Comparison of ENCODE assay signal across 8 cellular contexts in the genomic region with DNA sequence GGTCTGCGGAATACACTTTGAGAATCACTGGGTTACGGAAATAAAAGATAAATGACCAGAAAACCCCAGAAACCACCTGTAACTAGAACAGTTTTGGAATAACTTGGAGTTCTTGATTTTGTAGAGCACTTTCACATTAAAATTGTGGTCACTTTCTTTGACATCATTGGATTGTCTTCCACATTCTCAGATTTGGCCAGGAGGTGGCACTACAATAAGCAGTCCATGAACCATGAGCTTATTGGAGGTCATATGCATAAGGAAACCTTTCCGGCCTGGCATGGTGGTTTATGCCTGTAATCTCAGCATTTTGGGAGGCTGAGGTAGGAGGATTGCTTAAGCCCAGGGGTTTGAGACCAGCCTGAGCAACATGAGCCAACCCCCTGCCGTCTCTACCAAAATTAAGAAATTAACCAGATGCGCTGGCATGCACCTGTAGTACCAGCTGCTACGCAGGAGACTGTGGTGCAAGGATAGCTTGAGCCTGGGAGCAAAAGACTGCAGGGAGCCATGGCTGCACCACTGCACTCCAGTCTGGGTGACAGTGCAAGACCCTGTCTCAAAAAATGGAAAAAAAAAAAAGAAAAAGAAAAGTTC.
DNase-seq lines count a peak whose midpoint lies in the region; ATAC-seq, FAIRE-seq and TF ChIP-seq lines count a peak whose summit lies in the region.

No MANE protein-coding gene starts in this region.

- WGBS in GM12878 (ENCODE audit: insufficient coverage, insufficient replicate concordance, low lambda C conversion rate, missing lambda C conversion rate): 80% methylated on average over 6 of the region's 6 CpGs
- WGBS in right lobe of liver (ENCODE audit: insufficient coverage, low coverage, low lambda C conversion rate, missing lambda C conversion rate): 75% methylated on average over 5 of the region's 6 CpGs

- TF ChIP-seq EP300 in GM12878 (IDR thresholded peaks at IDR 0.05; ENCODE audit: borderline replicate concordance in 1 of 2, control insufficient read depth in 1 of 2, low read depth in 2 of 2, low read length in 2 of 2): no peak

- no peaks in the 10 kb centered on the region for H3K36me3 ChIP-seq in OCI-LY3 (replicated peaks; ENCODE audit: low read depth, low read length)
- no peaks in the 10 kb centered on the region for H3K36me3 ChIP-seq in GM12878 (ENCODE audit: control insufficient read depth in 2 of 2, insufficient read depth in 2 of 2, low read length in 1 of 2)
- no peaks in the 10 kb centered on the region for H3K36me3 ChIP-seq in right lobe of liver
- no peaks in the 10 kb centered on the region for H3K36me3 ChIP-seq in tibial artery

- no peaks in the 10 kb centered on the region for H3K4me1 ChIP-seq in OCI-LY3 (ENCODE audit: low read length)
- no peaks in the 10 kb centered on the region for H3K4me1 ChIP-seq in GM12878 (ENCODE audit: control insufficient read depth, insufficient read depth, low read length)
- H3K4me1 ChIP-seq in right lobe of liver: no peaks in the 10 kb centered on the region
- no peaks in the 10 kb centered on the region for H3K4me1 ChIP-seq in tibial artery

- intact Hi-C loops in GM12878 (cut with micrococcal nuclease; ENCODE audit: unreplicated experiment): loop anchor here (1.0 to 5.0 kb wide), 4 partner anchors 59 to 781 kb away; a partner anchor contains a TSS
- intact Hi-C loops in right lobe of liver (cut with DNase I): no loop called here
- intact Hi-C loops in tibial artery (cut with DNase I; ENCODE audit: low total_unique reads): no loop called here

- no TSS peak for BruUV-seq in GM12878 (replicated peaks; lab: Mats Ljungman, UMichigan)

- H3K4me2 ChIP-seq in OCI-LY3 (ENCODE audit: low read length) (no peak overlapping the region), GM12878 (ENCODE audit: control insufficient read depth, insufficient read depth) (no peak overlapping the region)

- H3K27me3 ChIP-seq in OCI-LY3 (ENCODE audit: low read depth, low read length): peaks cover 20% of the 10 kb centered on the region
- no peaks in the 10 kb centered on the region; a peak in 1 of 4 replicates for H3K27me3 ChIP-seq in GM12878 (replicated peaks in 1 of 2; ENCODE audit: control insufficient read depth in 2 of 2, insufficient read depth in 2 of 2, low read length in 1 of 2)
- H3K27me3 ChIP-seq in right lobe of liver: no peaks in the 10 kb centered on the region
- no peaks in the 10 kb centered on the region for H3K27me3 ChIP-seq in tibial artery

- H3K9me3 ChIP-seq in OCI-LY3 (ENCODE audit: insufficient read depth, low read length) (no peaks in the 10 kb centered on the region), GM12878 (replicated peaks; ENCODE audit: control insufficient read depth, insufficient read depth, low read length) (no peaks in the 10 kb centered on the region), right lobe of liver (no peaks in the 10 kb centered on the region), tibial artery (no peaks in the 10 kb centered on the region)

- H3K9ac ChIP-seq in OCI-LY3 (ENCODE audit: low read length): no peak overlapping the region
- no peak overlapping the region for H3K9ac ChIP-seq in GM12878 (ENCODE audit: control insufficient read depth, insufficient read depth, low read length)

- H3K4me3 ChIP-seq in OCI-LY3 (ENCODE audit: low read length): no peak overlapping the region
- no peak overlapping the region for H3K4me3 ChIP-seq in GM12878
- H3K4me3 ChIP-seq in right lobe of liver: no peak overlapping the region
- no peak overlapping the region for H3K4me3 ChIP-seq in tibial artery

- CTCF ChIA-PET in GM12878 (lab: Yijun Ruan, JAX): interaction anchor here (0.6 to 2.7 kb wide), 21 partner anchors 9 to 886 kb away, joined by 3 to 16 read pairs (median 4); a partner anchor contains a TSS

- RAD21 ChIA-PET in GM12878 (lab: Charles Lee; ENCODE audit: unreplicated experiment): interaction anchor here (0.6 to 2.5 kb wide), 6 partner anchors 31 to 781 kb away, joined by 3 to 16 read pairs (median 6); a partner anchor contains a TSS

- SMC1A ChIA-PET in GM12878 (lab: Charles Lee; ENCODE audit: uncharacterized antibody, unreplicated experiment): interaction anchor here (1.0 to 1.8 kb wide), 9 partner anchors 10 to 782 kb away, joined by 3 to 7 read pairs (median 4); a partner anchor contains a TSS

- peak; percentile 68 for ATAC-seq in HG02759 (IDR thresholded peaks at IDR 0.05; ENCODE audit: unreplicated experiment)
- peak; percentile 82 for ATAC-seq in GM12878
- ATAC-seq in right lobe of liver: peak; percentile 59 to 72 (median 68)

- POLR2A ChIA-PET in GM12878 (lab: Charles Lee): no interaction called here

- H3K79me2 ChIP-seq in OCI-LY3 (ENCODE audit: low read length): no peaks in the 10 kb centered on the region
- H3K79me2 ChIP-seq in GM12878 (ENCODE audit: control insufficient read depth, insufficient read depth, low read length): no peaks in the 10 kb centered on the region

- no peak for TF ChIP-seq POLR2A in GM12878 (IDR thresholded peaks at IDR 0.05; ENCODE audit: low read depth, low read length)
- no peak for TF ChIP-seq POLR2A in right lobe of liver (IDR thresholded peaks at IDR 0.05)

- in situ Hi-C loops in GM12878 (cut with MboI): no loop called here

- DNase-seq in A172 (ENCODE audit: low spot score): peak; percentile 8
- DNase-seq in GM12878 (ENCODE audit: low read depth, low spot score): no peak
- DNase-seq in right lobe of liver: peak in 1 of 3 donors; percentile 44
- DNase-seq in tibial artery: no peak
- DNase-seq in NCI-H2171 treated with DMSO at 0.1 percent for 48 hours (lab: John Stamatoyannopoulos, UW): no peak

- H4K20me1 ChIP-seq in OCI-LY3 (ENCODE audit: insufficient read depth, low read length) (no peaks in the 10 kb centered on the region), GM12878 (ENCODE audit: control insufficient read depth, insufficient read depth) (no peaks in the 10 kb centered on the region)

- H2AFZ ChIP-seq in OCI-LY3 (ENCODE audit: low read depth, low read length) (no peak overlapping the region), GM12878 (ENCODE audit: control insufficient read depth, low read depth, low read length) (no peak overlapping the region)

- peak; percentile 72 for TF ChIP-seq CTCF in OCI-LY3 (IDR thresholded peaks at IDR 0.05; ENCODE audit: low read depth, low read length)
- peak; percentile 46 to 58 (median 56) for TF ChIP-seq CTCF in GM12878 (IDR thresholded peaks at IDR 0.05 in 2 of 3, conservative IDR thresholded peaks at IDR 0.05 in 1 of 3; ENCODE audit: control insufficient read depth in 2 of 3, extremely low read depth in 1 of 3, insufficient read depth in 1 of 3, low read depth in 3 of 3, low read length in 3 of 3)
- peak; percentile 41 to 57 (median 55) for TF ChIP-seq CTCF in right lobe of liver (IDR thresholded peaks at IDR 0.05)
- peak; percentile 24 to 33 for TF ChIP-seq CTCF in tibial artery (IDR thresholded peaks at IDR 0.05)

- FAIRE-seq in G401.6 (lab: Jason Lieb, UNC) (peak; percentile 59), GM12878 (lab: Jason Lieb, UNC) (no peak)

- peak; percentile 59 for TF ChIP-seq RAD21 in GM12878 (IDR thresholded peaks at IDR 0.05; ENCODE audit: insufficient read depth, low read depth, low read length)

- no peak overlapping the region for H3K27ac ChIP-seq in OCI-LY3 (ENCODE audit: low read length)
- no peak overlapping the region for H3K27ac ChIP-seq in GM12878 (ENCODE audit: control insufficient read depth, insufficient read depth)
- no peak overlapping the region for H3K27ac ChIP-seq in right lobe of liver
- H3K27ac ChIP-seq in tibial artery: no peak overlapping the region

TF ChIP-seq in GM12878, 131 proteins besides CTCF, POLR2A, EP300 and RAD21:
- TF ChIP-seq NRF1 (conservative IDR thresholded peaks at IDR 0.05; ENCODE audit: low read depth, low read length): no peak
- 0 out of 2 replicates have a peak, but pooled peaks have one; percentile 14 for TF ChIP-seq ATF7 (IDR thresholded peaks at IDR 0.05; ENCODE audit: low read depth)
- TF ChIP-seq RUNX3 (IDR thresholded peaks at IDR 0.05; ENCODE audit: low read length): peak; percentile 28; the same call in 1 of the 2 replicates
- TF ChIP-seq SMC3 (IDR thresholded peaks at IDR 0.05; ENCODE audit: borderline replicate concordance, low read length): peak; percentile 44; the same call in 1 of the 2 replicates
TF ChIP-seq in GM12878: peak in this region for 3.
